Comparison of ENCODE assay signal across 10 cellular contexts in the genomic region with DNA sequence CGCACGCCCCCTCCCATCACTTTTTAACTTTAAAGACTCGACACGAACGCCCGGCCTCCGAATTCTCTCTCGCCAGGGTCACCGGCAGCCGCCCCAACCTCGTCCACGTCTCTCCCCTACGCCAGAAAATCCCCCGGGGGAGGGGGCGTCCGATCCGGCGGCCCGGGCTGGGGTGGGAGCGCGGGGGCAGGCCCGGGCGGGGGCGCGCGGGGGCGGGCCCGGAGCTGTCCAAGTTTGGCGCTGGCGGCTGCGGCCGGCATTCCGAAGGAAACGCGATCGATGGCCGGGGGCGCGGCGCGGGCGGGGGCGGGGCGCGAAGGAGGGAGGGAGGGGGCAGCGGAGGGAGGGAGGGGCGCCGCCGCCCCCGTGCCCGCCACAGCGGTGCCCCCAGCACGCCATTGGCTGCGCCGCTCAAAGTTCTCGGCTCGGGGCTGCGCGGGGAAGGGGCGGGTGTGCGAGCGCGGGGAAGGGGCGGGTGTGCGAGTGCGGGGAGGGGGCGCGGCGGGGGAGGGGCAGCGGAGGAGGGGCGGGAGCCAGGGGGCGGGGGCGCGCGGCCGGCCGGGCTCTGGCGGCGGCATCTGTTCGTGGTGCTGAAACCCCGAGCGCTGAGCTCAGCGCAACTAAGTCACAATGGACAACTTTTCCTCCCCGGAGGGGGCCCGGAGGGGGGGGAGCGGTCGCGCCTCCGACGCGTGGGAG. TPM values are rescaled to one million over a fixed set of nuclear protein-coding genes. Genes with fewer than 3 reads are reported as not detected.
DNase-seq lines count a peak whose midpoint lies in the region; ATAC-seq and TF ChIP-seq lines count a peak whose summit lies in the region.
"Had no signal": no experiment of that assay in that cellular context is flagged by ENCODE, and none has a peak within 500 bp of the region (broad histone marks: within the 10 kb centered on the region; RNA-seq: fewer than 3 reads in every experiment).

No MANE protein-coding gene starts in this region.

- H3K79me2 ChIP-seq in fibroblast of lung (ENCODE audit: control insufficient read depth, insufficient read depth, low read length) (no peaks in the 10 kb centered on the region), parathyroid adenoma (peaks cover 14% of the 10 kb centered on the region)

- no peak overlapping the region for H2AFZ ChIP-seq in fibroblast of lung (ENCODE audit: low read length)
- peak overlapping the region; percentile 58 for H2AFZ ChIP-seq in parathyroid adenoma

- H3K4me1 ChIP-seq in NT2/D1 (ENCODE audit: insufficient read depth, insufficient read length) = peaks cover 4% of the 10 kb centered on the region
- no peaks in the 10 kb centered on the region for H3K4me1 ChIP-seq in fibroblast of lung (ENCODE audit: control insufficient read depth, extremely low read depth, insufficient read depth, low read length)
- no peaks in the 10 kb centered on the region for H3K4me1 ChIP-seq in parathyroid adenoma

- H3K4me3 Mint-ChIP-seq in Calu3 (ENCODE audit: low read depth, unreplicated experiment) = peak overlapping the region; percentile 30
- H3K4me3 Mint-ChIP-seq: central memory CD8-positive, alpha-beta T cell had no signal

- peaks cover 9% of the 10 kb centered on the region for H3K4me1 Mint-ChIP-seq in Calu3 (ENCODE audit: low read depth, unreplicated experiment)

- DNase-seq in Calu3 (peak; percentile 36), NT2/D1 (ENCODE audit: low read depth, low spot score) (peak; percentile 72), fibroblast of lung (ENCODE audit: low read depth in 2 of 2) (peak; percentile 17 to 55), NCI-H1092 treated with DMSO at 0.1 percent for 48 hours (lab: John Stamatoyannopoulos, UW) (no peak)

- no peak overlapping the region for H3K27ac Mint-ChIP-seq in Calu3 (ENCODE audit: unreplicated experiment)
- H3K27ac Mint-ChIP-seq: stimulated activated naive CD8-positive, alpha-beta T cell treated with anti-CD3 and anti-CD28 coated beads, Interleukin-15, Interleukin-2, amounts not matched to agents 100 ng/mL and 50 ng/mL, for 24 hours had no signal

- H3K4me3 ChIP-seq in NT2/D1 (ENCODE audit: insufficient read length, low read depth) (peak overlapping the region; percentile 50), fibroblast of lung (replicated peaks in 1 of 4; ENCODE audit: control extremely low read depth in 1 of 4, insufficient read depth in 1 of 4, low read depth in 3 of 4, low read length in 4 of 4) (peak overlapping the region in 1 of 4 experiments; percentile 20), parathyroid adenoma (ENCODE audit: low read depth, low read length) (peak overlapping the region; percentile 49)

- no TSS peak for BruUV-seq in Calu3 (replicated peaks; lab: Mats Ljungman, UMichigan)

- H3K36me3 ChIP-seq in NT2/D1 (ENCODE audit: insufficient read depth, insufficient read length, low read length) (peaks cover 5% of the 10 kb centered on the region), fibroblast of lung (ENCODE audit: control insufficient read depth, insufficient read depth, low read length) (no peaks in the 10 kb centered on the region), parathyroid adenoma (ENCODE audit: control insufficient read depth, insufficient read depth, low read length) (no peaks in the 10 kb centered on the region)

- no peaks in the 10 kb centered on the region for H3K27me3 ChIP-seq in NT2/D1 (ENCODE audit: insufficient read depth, insufficient read length)
- H3K27me3 ChIP-seq in fibroblast of lung (ENCODE audit: control insufficient read depth, insufficient read depth, low read length) = peaks cover 30% of the 10 kb centered on the region
- H3K27me3 ChIP-seq in parathyroid adenoma (ENCODE audit: control insufficient read depth, insufficient read depth, low read length) = no peaks in the 10 kb centered on the region

- H4K20me1 ChIP-seq in fibroblast of lung (ENCODE audit: control insufficient read depth, extremely low read depth, insufficient read depth, low read length) = no peaks in the 10 kb centered on the region

- peaks cover 11% of the 10 kb centered on the region for H3K36me3 Mint-ChIP-seq in Calu3 (ENCODE audit: insufficient read depth, unreplicated experiment)

- TF ChIP-seq CTCF in Calu3 (IDR thresholded peaks at IDR 0.05; ENCODE audit: unreplicated experiment) = no peak
- TF ChIP-seq CTCF in fibroblast of lung (conservative IDR thresholded peaks at IDR 0.05 in 1 of 2, IDR thresholded peaks at IDR 0.05 in 1 of 2; ENCODE audit: low read depth in 1 of 2, low read length in 2 of 2) = no peak
- TF ChIP-seq CTCF in parathyroid adenoma (IDR thresholded peaks at IDR 0.05) = no peak

- H3K9me3 Mint-ChIP-seq in Calu3 (ENCODE audit: low read depth, unreplicated experiment) = no peaks in the 10 kb centered on the region
- H3K9me3 Mint-ChIP-seq: central memory CD8-positive, alpha-beta T cell; stimulated activated naive CD8-positive, alpha-beta T cell treated with anti-CD3 and anti-CD28 coated beads, Interleukin-15, Interleukin-2, amounts not matched to agents 100 ng/mL and 50 ng/mL, for 24 hours had no signal

- H3K9ac ChIP-seq in NT2/D1 (ENCODE audit: insufficient read length, low read depth) = no peak overlapping the region
- no peak overlapping the region for H3K9ac ChIP-seq in fibroblast of lung (ENCODE audit: insufficient read depth, low read length)
- no peak overlapping the region for H3K9ac ChIP-seq in parathyroid adenoma

- H3K9me3 ChIP-seq in NT2/D1 (ENCODE audit: insufficient read depth, low read length) (0 out of 2 replicates have a peak, but pooled peaks cover 6% of the 10 kb centered on the region), fibroblast of lung (ENCODE audit: control insufficient read depth, insufficient read depth, low read depth, low read length) (no peaks in the 10 kb centered on the region), parathyroid adenoma (ENCODE audit: control insufficient read depth, low read length) (no peaks in the 10 kb centered on the region)

- no peak overlapping the region for H3K27ac ChIP-seq in fibroblast of lung (ENCODE audit: insufficient read depth, low read length)
- H3K27ac ChIP-seq in parathyroid adenoma = peak overlapping the region; percentile 88

- peaks cover 76% of the 10 kb centered on the region for H3K27me3 Mint-ChIP-seq in Calu3 (ENCODE audit: unreplicated experiment)

- intact Hi-C loops in Calu3 (cut with micrococcal nuclease; ENCODE audit: unreplicated experiment) = no loop called here

- CTCF ChIA-PET in Calu3 (lab: Charles Lee) = interaction anchor here (1.0 to 1.8 kb wide), 2 partner anchors 74 to 323 kb away, joined by 4 read pairs; no protein-coding TSS in a partner anchor

- H3K4me2 ChIP-seq in fibroblast of lung (ENCODE audit: extremely low read depth, insufficient read depth, low read length) (no peak overlapping the region), parathyroid adenoma (ENCODE audit: low read length) (peak overlapping the region; percentile 83)

- ATAC-seq in GM18861 (IDR thresholded peaks at IDR 0.05; ENCODE audit: unreplicated experiment) (no peak), GM18502 (IDR thresholded peaks at IDR 0.05; ENCODE audit: poor library complexity, unreplicated experiment) (no peak), GM19035 (IDR thresholded peaks at IDR 0.05; ENCODE audit: unreplicated experiment) (no peak)

RNA-seq across cellular contexts. Expression of a gene that starts 2.4 kb away (rescaled TPM):
- not detected in 2 replicates for total RNA-seq in Calu3 (2022)
- total RNA-seq in fibroblast of lung = under 0.01 and 0.17 TPM in 2 replicates
- polyA plus RNA-seq in fibroblast of lung = 0.06 TPM in 1 of 2 replicates, not detected in the other
- not detected in 2 replicates for polyA plus RNA-seq in fibroblast of lung (2012)
- polyA minus RNA-seq in fibroblast of lung (ENCODE audit: low replicate concordance) = not detected in 2 replicates
